ENCODE assay signal across 8 cellular contexts in genomic region chr1:230642263-230642959, GRCh38. TPM values are rescaled to one million over a fixed set of nuclear protein-coding genes. Genes with fewer than 3 reads are reported as not detected.
DNase-seq lines count a peak whose midpoint lies in the region; ATAC-seq and TF ChIP-seq lines count a peak whose summit lies in the region.

COG2 (plus strand) TSS chr1:230642481; CDS start chr1:230642607, 126 bp downstream.

- H3K4me1 ChIP-seq in CD4-positive, CD25-positive, alpha-beta regulatory T cell (ENCODE audit: control insufficient read depth, insufficient read depth, low read length, poor library complexity, severe bottlenecking): peaks cover 35% of the 10 kb centered on the region
- H3K4me1 ChIP-seq in right lobe of liver: peaks cover 0 to 40% (median 14%) of the 10 kb centered on the region in 4 donors

- H3K27ac ChIP-seq in CD4-positive, CD25-positive, alpha-beta regulatory T cell (ENCODE audit: insufficient read depth, low read length, poor library complexity, severe bottlenecking): peak within 1 kb of the TSS; percentile 77
- peak within 1 kb of the TSS; percentile 68 to 82 (median 73) for H3K27ac ChIP-seq in right lobe of liver

- ATAC-seq in CD4-positive, CD25-positive, alpha-beta regulatory T cell (ENCODE audit: low read depth in 2 of 2): peak; percentile 93 to 95
- ATAC-seq in GM19372 (IDR thresholded peaks at IDR 0.05; ENCODE audit: low read depth, unreplicated experiment) (peak; percentile 94), HG03558 (IDR thresholded peaks at IDR 0.05; ENCODE audit: extremely low read depth, unreplicated experiment) (peak; percentile 91), right lobe of liver (peak; percentile 94 to 96 (median 95))

- H3K27ac Mint-ChIP-seq in CD4-positive, CD25-positive, alpha-beta regulatory T cell: peak within 1 kb of the TSS; percentile 34 to 97 (median 96)

- H3K4me3 Mint-ChIP-seq in CD4-positive, CD25-positive, alpha-beta regulatory T cell: peak within 1 kb of the TSS; percentile 96 to 99 (median 96)

- H3K36me3 Mint-ChIP-seq in CD4-positive, CD25-positive, alpha-beta regulatory T cell: peaks cover 11% of the 10 kb centered on the region

- peaks cover 17 to 61% (median 32%) of the 10 kb centered on the region in 4 donors for H3K4me1 Mint-ChIP-seq in CD4-positive, CD25-positive, alpha-beta regulatory T cell

- peaks cover 13% of the 10 kb centered on the region for H3K36me3 ChIP-seq in CD4-positive, CD25-positive, alpha-beta regulatory T cell (ENCODE audit: control insufficient read depth, insufficient read depth, low read length)
- no peaks in the 10 kb centered on the region for H3K36me3 ChIP-seq in right lobe of liver

- peak; percentile 81 for TF ChIP-seq POLR2A in right lobe of liver (IDR thresholded peaks at IDR 0.05)

- TF ChIP-seq CTCF in right lobe of liver (IDR thresholded peaks at IDR 0.05): peak; percentile 100

- DNase-seq in CD4-positive, CD25-positive, alpha-beta regulatory T cell: peak; percentile 90 to 96 (median 92)
- DNase-seq in NCI-H774 (lab: John Stamatoyannopoulos, UW) (peak; percentile 95), dermis microvascular lymphatic vessel endothelial cell (ENCODE audit: low read depth in 2 of 2) (peak; percentile 81 to 95), right lobe of liver (peak; percentile 93 to 95 (median 94))
- peak; percentile 98 for DNase-seq in activated CD4-positive, alpha-beta T cell treated with anti-CD3 and anti-CD28 coated beads, Interleukin-2, amount 50 U/mL, for 48 hours
- DNase-seq in stimulated activated CD4-positive, alpha-beta T cell treated with anti-CD3 and anti-CD28 coated beads, Interleukin-4, amount 100 ng/mL, for 48 hours (ENCODE audit: low read depth in 2 of 2): peak; percentile 96 to 99

- no peaks in the 10 kb centered on the region for H3K9me3 ChIP-seq in CD4-positive, CD25-positive, alpha-beta regulatory T cell (ENCODE audit: control insufficient read depth in 2 of 2, low read length in 2 of 2)
- H3K9me3 ChIP-seq in right lobe of liver: no peaks in the 10 kb centered on the region

- H3K27me3 Mint-ChIP-seq in CD4-positive, CD25-positive, alpha-beta regulatory T cell: peaks cover 35% of the 10 kb centered on the region

- H3K27me3 ChIP-seq in CD4-positive, CD25-positive, alpha-beta regulatory T cell (ENCODE audit: control insufficient read depth, insufficient read depth, low read length): peaks cover 12% of the 10 kb centered on the region
- H3K27me3 ChIP-seq in right lobe of liver: no peaks in the 10 kb centered on the region

- H3K4me3 ChIP-seq in CD4-positive, CD25-positive, alpha-beta regulatory T cell (ENCODE audit: low read depth, low read length): peak within 1 kb of the TSS; percentile 97
- H3K4me3 ChIP-seq in right lobe of liver: peak within 1 kb of the TSS; percentile 76 to 95 (median 94)

- H3K9me3 Mint-ChIP-seq in CD4-positive, CD25-positive, alpha-beta regulatory T cell: peaks cover 0 to 2% (median 0%) of the 10 kb centered on the region in 7 donors

- 0% methylated on average over 8 of the region's 62 CpGs for WGBS in right lobe of liver (ENCODE audit: insufficient coverage, low coverage, low lambda C conversion rate, missing lambda C conversion rate)

- intact Hi-C loops in right lobe of liver (cut with DNase I): loop anchor here in 1 of 2 donors (10.0 kb wide), 1 partner anchor 62 kb away; no protein-coding TSS in a partner anchor

RNA-seq across cellular contexts. Expression of gene COG2, which starts in this region (rescaled TPM):
- total RNA-seq in CD4-positive, CD25-positive, alpha-beta regulatory T cell: 24.4 TPM
- polyA plus RNA-seq in CD4-positive, CD25-positive, alpha-beta regulatory T cell: 10 to 100 TPM; 29.9 to 38.9 (median 34.3) TPM
- total RNA-seq in dermis microvascular lymphatic vessel endothelial cell (12.2 and 12.8 TPM in 2 replicates), right lobe of liver (10 to 100 TPM in 4 of 6 experiments, 1 to 10 TPM in 2; 9.0 to 18.7 (median 13.0) TPM)

Comparison
In these comparisons a context has a peak if more than half of its experiments do, and no peak if none do; other contexts are left out.
1. Peak in every context shown above with its lines: DNase-seq, ATAC-seq, H3K4me3 ChIP-seq and H3K27ac ChIP-seq.